ENCODE assay signal across 19 cellular contexts in the genomic region with DNA sequence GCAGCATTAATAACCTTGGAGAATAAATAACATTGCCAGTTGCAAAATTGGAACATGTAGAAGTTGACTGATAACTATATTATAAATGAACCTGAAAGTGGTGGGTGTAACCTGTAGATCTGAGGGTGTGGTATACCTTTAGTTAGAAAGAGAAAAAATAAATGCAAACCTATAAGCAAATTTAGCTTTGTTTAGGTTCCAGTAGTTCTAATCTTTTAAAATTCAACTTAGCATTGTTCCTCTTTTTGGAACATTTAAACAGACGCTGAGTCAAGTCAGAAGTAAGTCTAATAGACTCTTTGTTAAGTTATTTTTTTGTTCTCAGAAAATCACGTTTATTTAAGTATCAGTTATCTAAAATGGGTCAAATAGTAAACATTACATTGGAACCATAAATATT.
A peak's percentile ranks its signal among the peaks of the same experiment; 100 is the strongest.
DNase-seq lines count a peak whose midpoint lies in the region; ATAC-seq and TF ChIP-seq lines count a peak whose summit lies in the region.
"Had no signal": no experiment of that assay in that cellular context is flagged by ENCODE, and none has a peak within 500 bp of the region (broad histone marks: within the 10 kb centered on the region; RNA-seq: fewer than 3 reads in every experiment).

No MANE protein-coding gene starts in this region.

- H3K4me3 Mint-ChIP-seq in natural killer cell (no peak overlapping the region), type B pancreatic cell (peak overlapping the region; percentile 92)
- H3K4me3 Mint-ChIP-seq in natural killer cell treated with Interleukin-12 subunit alpha and Interleukin-12 subunit beta and Interleukin-15 and Interleukin-18, amount 100 ng/mL, for 72 hours = no peak overlapping the region
- H3K4me3 Mint-ChIP-seq: activated CD8-positive, alpha-beta memory T cell treated with anti-CD3 and anti-CD28 coated beads, Interleukin-2, amount 10 ng/mL, durations not matched to agents 7 days and 5 days; activated naive CD8-positive, alpha-beta T cell treated with anti-CD3 and anti-CD28 coated beads, Interleukin-2, amount 50 U/mL, for 24 hours; naive thymus-derived CD8-positive, alpha-beta T cell had no signal

- no peaks in the 10 kb centered on the region for H3K9me3 Mint-ChIP-seq in natural killer cell
- H3K9me3 Mint-ChIP-seq in natural killer cell treated with Interleukin-12 subunit alpha and Interleukin-12 subunit beta and Interleukin-15 and Interleukin-18, amount 100 ng/mL, for 72 hours = no peaks in the 10 kb centered on the region
- no peaks in the 10 kb centered on the region for H3K9me3 Mint-ChIP-seq in type B pancreatic cell
- H3K9me3 Mint-ChIP-seq: activated naive CD8-positive, alpha-beta T cell treated with anti-CD3 and anti-CD28 coated beads, Interleukin-2, amount 50 U/mL, for 24 hours; naive thymus-derived CD8-positive, alpha-beta T cell had no signal

- DNase-seq in natural killer cell = no peak
- no peak for DNase-seq in natural killer cell treated with Interleukin-12 subunit alpha and Interleukin-12 subunit beta and Interleukin-15 and Interleukin-18, amount 100 ng/mL, for 72 hours (ENCODE audit: low spot score)
- DNase-seq in type B pancreatic cell (ENCODE audit: extremely low spot score, unreplicated experiment) = no peak
- no peak for DNase-seq in ACHN
- DNase-seq in effector CD4-positive, alpha-beta T cell = no peak
- DNase-seq: 8988T; activated CD8-positive, alpha-beta memory T cell treated with anti-CD3 and anti-CD28 coated beads, Interleukin-2, amount 10 ng/mL, durations not matched to agents 7 days and 5 days; activated naive CD8-positive, alpha-beta T cell treated with anti-CD3 and anti-CD28 coated beads, Interleukin-2, amount 50 U/mL, for 24 hours; cortex of kidney; DMS153; KBM-7; naive thymus-derived CD8-positive, alpha-beta T cell; NCI-H2107; sigmoid colon; T-helper 9 cell; tibial artery had no signal

- no peak for ATAC-seq in natural killer cell
- ATAC-seq in natural killer cell treated with Interleukin-12 subunit alpha and Interleukin-12 subunit beta and Interleukin-15 and Interleukin-18, amount 100 ng/mL, for 72 hours = no peak
- peak; percentile 68 for ATAC-seq in HG02763 (IDR thresholded peaks at IDR 0.05; ENCODE audit: unreplicated experiment)
- ATAC-seq in HG03520 (IDR thresholded peaks at IDR 0.05; ENCODE audit: unreplicated experiment) = peak; percentile 67
- no peak for ATAC-seq in GM19395 (IDR thresholded peaks at IDR 0.05; ENCODE audit: unreplicated experiment)
- ATAC-seq: activated CD8-positive, alpha-beta memory T cell treated with anti-CD3 and anti-CD28 coated beads, Interleukin-2, amount 10 ng/mL, durations not matched to agents 7 days and 5 days; naive thymus-derived CD8-positive, alpha-beta T cell had no signal

- peaks cover 22% of the 10 kb centered on the region for H3K36me3 Mint-ChIP-seq in natural killer cell
- peaks cover 18% of the 10 kb centered on the region for H3K36me3 Mint-ChIP-seq in natural killer cell treated with Interleukin-12 subunit alpha and Interleukin-12 subunit beta and Interleukin-15 and Interleukin-18, amount 100 ng/mL, for 72 hours
- peaks cover 7% of the 10 kb centered on the region for H3K36me3 Mint-ChIP-seq in type B pancreatic cell

- in situ Hi-C loops in ACHN (cut with HindIII; ENCODE audit: low pct_ligation_motif_present, low pct_unique_long_range_greater_than_20kb, low sequenced_read_pairs) = no loop called here

- H3K27me3 Mint-ChIP-seq in natural killer cell (ENCODE audit: low read depth in 2 of 2) (no peaks in the 10 kb centered on the region), type B pancreatic cell (no peaks in the 10 kb centered on the region)
- H3K27me3 Mint-ChIP-seq in natural killer cell treated with Interleukin-12 subunit alpha and Interleukin-12 subunit beta and Interleukin-15 and Interleukin-18, amount 100 ng/mL, for 72 hours = no peaks in the 10 kb centered on the region
- H3K27me3 Mint-ChIP-seq: activated CD8-positive, alpha-beta memory T cell treated with anti-CD3 and anti-CD28 coated beads, Interleukin-2, amount 10 ng/mL, durations not matched to agents 7 days and 5 days; activated naive CD8-positive, alpha-beta T cell treated with anti-CD3 and anti-CD28 coated beads, Interleukin-2, amount 50 U/mL, for 24 hours; naive thymus-derived CD8-positive, alpha-beta T cell had no signal

- H3K4me1 Mint-ChIP-seq in natural killer cell (peaks cover 23 to 24% of the 10 kb centered on the region in 2 donors), type B pancreatic cell (ENCODE audit: unreplicated experiment) (no peaks in the 10 kb centered on the region)
- H3K4me1 Mint-ChIP-seq in natural killer cell treated with Interleukin-12 subunit alpha and Interleukin-12 subunit beta and Interleukin-15 and Interleukin-18, amount 100 ng/mL, for 72 hours (ENCODE audit: low read depth in 2 of 2) = peaks cover 6 to 16% of the 10 kb centered on the region in 2 donors

- H3K27ac Mint-ChIP-seq in natural killer cell = peak overlapping the region; percentile 1 to 51
- H3K27ac Mint-ChIP-seq in natural killer cell treated with Interleukin-12 subunit alpha and Interleukin-12 subunit beta and Interleukin-15 and Interleukin-18, amount 100 ng/mL, for 72 hours = no peak overlapping the region
- H3K27ac Mint-ChIP-seq in type B pancreatic cell = peak overlapping the region; percentile 79
- H3K27ac Mint-ChIP-seq: activated CD8-positive, alpha-beta memory T cell treated with anti-CD3 and anti-CD28 coated beads, Interleukin-2, amount 10 ng/mL, durations not matched to agents 7 days and 5 days; activated naive CD8-positive, alpha-beta T cell treated with anti-CD3 and anti-CD28 coated beads, Interleukin-2, amount 50 U/mL, for 24 hours had no signal

- intact Hi-C loops in natural killer cell (cut with micrococcal nuclease) = no loop called here

- TF ChIP-seq CTCF in natural killer cell (IDR thresholded peaks at IDR 0.05) = no peak
- TF ChIP-seq CTCF in type B pancreatic cell (conservative IDR thresholded peaks at IDR 0.05) = no peak

Comparison
In these comparisons a context has a peak if more than half of its experiments do, and no peak if none do; other contexts are left out.
1. H3K27ac Mint-ChIP-seq: peak in natural killer cell (2 of 2) and type B pancreatic cell (single experiment); none in natural killer cell treated with Interleukin-12 subunit alpha and Interleukin-12 subunit beta and Interleukin-15 and Interleukin-18, amount 100 ng/mL, for 72 hours (0 of 2).
2. ATAC-seq: peak in HG02763 (single experiment) and HG03520 (single experiment); none in natural killer cell (0 of 3), natural killer cell treated with Interleukin-12 subunit alpha and Interleukin-12 subunit beta and Interleukin-15 and Interleukin-18, amount 100 ng/mL, for 72 hours (0 of 2) and GM19395 (single experiment).